ENCODE assay signal across 8 cellular contexts in genomic region chr1:96411006-96411405, GRCh38.
"Had no signal": no experiment of that assay in that cellular context is flagged by ENCODE, and none has a peak within 500 bp of the region (broad histone marks: within the 10 kb centered on the region; RNA-seq: fewer than 3 reads in every experiment).

No MANE protein-coding gene starts in this region.

- H2AFZ ChIP-seq: GM23248 had no signal

- H3K4me3 ChIP-seq: GM23248, K562 had no signal

- H3K27ac ChIP-seq: GM23248, HL-60 had no signal

- H3K9ac ChIP-seq: GM23248 had no signal

- ATAC-seq: HepG2, K562 had no signal

- DNase-seq: GM23248, GOT3, H9, HCEC 1CT, KG1 had no signal
